In genomic region chr19:30811397-30812098, GRCh38 we compare ENCODE assay signal across 24 cellular contexts.
"Had no signal": no experiment of that assay in that cellular context is flagged by ENCODE, and none has a peak within 500 bp of the region (broad histone marks: within the 10 kb centered on the region; RNA-seq: fewer than 3 reads in every experiment).

No MANE protein-coding gene starts in this region.

- FAIRE-seq: endometrium, frontal cortex, islet of Langerhans, keratinocyte had no signal

- H3K27me3 ChIP-seq: colonic mucosa, foreskin keratinocyte had no signal

- H3K36me3 Mint-ChIP-seq: mesothelial cell of epicardium had no signal

- H3K9me3 ChIP-seq: colonic mucosa, left lung, lower lobe of right lung, mucosa of descending colon had no signal

- H3K36me3 ChIP-seq: colonic mucosa, gastroesophageal sphincter, heart right ventricle, left lung, lower lobe of right lung had no signal

- H3K4me1 ChIP-seq: colonic mucosa, foreskin keratinocyte, gastroesophageal sphincter, heart right ventricle, left lung, lower lobe of right lung had no signal

- H3K27me3 Mint-ChIP-seq: dendritic cell treated with granulocyte-macrophage colony-stimulating factor and Interleukin-4, amounts not matched to agents 40 ng/mL and 50 ng/mL, for 4 days had no signal

- H3K27ac ChIP-seq: colonic mucosa, epithelial cell of prostate, foreskin keratinocyte, gastroesophageal sphincter, heart right ventricle, left lung, lower lobe of right lung had no signal

- H3K4me1 Mint-ChIP-seq: endodermal cell, mesothelial cell of epicardium had no signal

- ATAC-seq: effector memory CD8-positive, alpha-beta T cell; esophagus mucosa; foreskin keratinocyte; gastroesophageal sphincter; heart right ventricle; left cardiac atrium; left lung; left ventricle myocardium superior; lower lobe of right lung; mucosa of descending colon had no signal

- H3K9me3 Mint-ChIP-seq: endodermal cell had no signal

- DNase-seq: colonic mucosa; cortex of kidney; effector CD8-positive, alpha-beta T cell; effector memory CD8-positive, alpha-beta T cell; endodermal cell; erythroblast; foreskin keratinocyte; heart right ventricle; hippocampal formation; left cardiac atrium; left lung; left ventricle myocardium superior; lower lobe of right lung; mesenchymal stem cell; mucosa of descending colon had no signal

- H3K4me3 Mint-ChIP-seq: dendritic cell treated with granulocyte-macrophage colony-stimulating factor and Interleukin-4, amounts not matched to agents 40 ng/mL and 50 ng/mL, for 4 days; effector memory CD8-positive, alpha-beta T cell; endodermal cell; mesothelial cell of epicardium had no signal

- H3K4me3 ChIP-seq: colonic mucosa, gastroesophageal sphincter, heart right ventricle, left lung, lower lobe of right lung, mucosa of descending colon had no signal

- H3K27ac Mint-ChIP-seq: dendritic cell treated with granulocyte-macrophage colony-stimulating factor and Interleukin-4, amounts not matched to agents 40 ng/mL and 50 ng/mL, for 4 days; effector memory CD8-positive, alpha-beta T cell; endodermal cell; mesothelial cell of epicardium had no signal
